1 cellular context compared by ENCODE assay signal in the genomic region with DNA sequence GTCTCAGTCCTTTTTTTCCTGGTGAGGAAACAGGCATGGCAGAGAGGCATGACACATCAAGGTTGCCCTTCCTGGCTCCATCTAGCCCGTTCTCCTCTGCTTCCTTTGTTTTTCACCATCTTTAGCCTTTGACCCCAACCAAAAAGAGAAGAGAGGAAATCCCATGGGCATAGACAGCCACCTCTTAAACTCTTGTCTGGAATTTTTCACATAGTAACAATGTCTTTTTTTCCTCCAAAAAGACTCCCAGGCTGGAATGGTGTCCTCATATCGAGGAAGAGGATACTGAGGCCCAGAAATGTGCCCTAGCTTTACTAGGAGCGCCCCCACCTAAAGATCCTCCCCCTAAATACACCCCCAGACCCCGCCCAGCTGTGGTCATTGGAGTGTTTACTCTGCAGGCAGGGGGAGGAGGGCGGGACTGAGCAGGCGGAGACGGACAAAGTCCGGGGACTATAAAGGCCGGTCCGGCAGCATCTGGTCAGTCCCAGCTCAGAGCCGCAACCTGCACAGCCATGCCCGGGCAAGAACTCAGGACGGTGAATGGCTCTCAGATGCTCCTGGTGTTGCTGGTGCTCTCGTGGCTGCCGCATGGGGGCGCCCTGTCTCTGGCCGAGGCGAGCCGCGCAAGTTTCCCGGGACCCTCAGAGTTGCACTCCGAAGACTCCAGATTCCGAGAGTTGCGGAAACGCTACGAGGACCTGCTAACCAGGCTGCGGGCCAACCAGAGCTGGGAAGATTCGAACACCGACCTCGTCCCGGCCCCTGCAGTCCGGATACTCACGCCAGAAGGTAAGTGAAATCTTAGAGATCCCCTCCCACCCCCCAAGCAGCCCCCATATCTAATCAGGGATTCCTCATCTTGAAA.
A peak's percentile ranks its signal among the peaks of the same experiment; 100 is the strongest.
TF ChIP-seq lines count a peak whose summit lies in the region.

A gene with protein sequence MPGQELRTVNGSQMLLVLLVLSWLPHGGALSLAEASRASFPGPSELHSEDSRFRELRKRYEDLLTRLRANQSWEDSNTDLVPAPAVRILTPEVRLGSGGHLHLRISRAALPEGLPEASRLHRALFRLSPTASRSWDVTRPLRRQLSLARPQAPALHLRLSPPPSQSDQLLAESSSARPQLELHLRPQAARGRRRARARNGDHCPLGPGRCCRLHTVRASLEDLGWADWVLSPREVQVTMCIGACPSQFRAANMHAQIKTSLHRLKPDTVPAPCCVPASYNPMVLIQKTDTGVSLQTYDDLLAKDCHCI (plus strand): TSS at position 484 of the 868 bp plus-strand sequence. CDS start 32 bp downstream, at position 516.

TF ChIP-seq in HepG2, 621 proteins besides CTCF, POLR2A, EP300 and RAD21 (continued from another document and continues in another):
- TF ChIP-seq, protein P1, sequence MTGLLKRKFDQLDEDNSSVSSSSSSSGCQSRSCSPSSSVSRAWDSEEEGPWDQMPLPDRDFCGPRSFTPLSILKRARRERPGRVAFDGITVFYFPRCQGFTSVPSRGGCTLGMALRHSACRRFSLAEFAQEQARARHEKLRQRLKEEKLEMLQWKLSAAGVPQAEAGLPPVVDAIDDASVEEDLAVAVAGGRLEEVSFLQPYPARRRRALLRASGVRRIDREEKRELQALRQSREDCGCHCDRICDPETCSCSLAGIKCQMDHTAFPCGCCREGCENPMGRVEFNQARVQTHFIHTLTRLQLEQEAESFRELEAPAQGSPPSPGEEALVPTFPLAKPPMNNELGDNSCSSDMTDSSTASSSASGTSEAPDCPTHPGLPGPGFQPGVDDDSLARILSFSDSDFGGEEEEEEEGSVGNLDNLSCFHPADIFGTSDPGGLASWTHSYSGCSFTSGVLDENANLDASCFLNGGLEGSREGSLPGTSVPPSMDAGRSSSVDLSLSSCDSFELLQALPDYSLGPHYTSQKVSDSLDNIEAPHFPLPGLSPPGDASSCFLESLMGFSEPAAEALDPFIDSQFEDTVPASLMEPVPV (CRISPR knock-in tag; IDR thresholded peaks at IDR 0.05): peak; percentile 73
- peak; percentile 85 for TF ChIP-seq NCOA2 (CRISPR knock-in tag; IDR thresholded peaks at IDR 0.05)
- TF ChIP-seq KDM4B (CRISPR knock-in tag; IDR thresholded peaks at IDR 0.05): peak; percentile 97
- no peak for TF ChIP-seq ZNF10 (CRISPR knock-in tag; IDR thresholded peaks at IDR 0.05; ENCODE audit: borderline replicate concordance, low read depth)
- peak; percentile 87 for TF ChIP-seq MAZ (IDR thresholded peaks at IDR 0.05; ENCODE audit: borderline replicate concordance, low read depth, low read length)
- TF ChIP-seq MAZ (CRISPR knock-in tag; IDR thresholded peaks at IDR 0.05; ENCODE audit: low read depth): peak; percentile 96
- TF ChIP-seq BORCS8-MEF2B (CRISPR knock-in tag; IDR thresholded peaks at IDR 0.05): peak; percentile 68
- TF ChIP-seq, protein P2, sequence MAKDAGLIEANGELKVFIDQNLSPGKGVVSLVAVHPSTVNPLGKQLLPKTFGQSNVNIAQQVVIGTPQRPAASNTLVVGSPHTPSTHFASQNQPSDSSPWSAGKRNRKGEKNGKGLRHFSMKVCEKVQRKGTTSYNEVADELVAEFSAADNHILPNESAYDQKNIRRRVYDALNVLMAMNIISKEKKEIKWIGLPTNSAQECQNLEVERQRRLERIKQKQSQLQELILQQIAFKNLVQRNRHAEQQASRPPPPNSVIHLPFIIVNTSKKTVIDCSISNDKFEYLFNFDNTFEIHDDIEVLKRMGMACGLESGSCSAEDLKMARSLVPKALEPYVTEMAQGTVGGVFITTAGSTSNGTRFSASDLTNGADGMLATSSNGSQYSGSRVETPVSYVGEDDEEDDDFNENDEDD (CRISPR knock-in tag; IDR thresholded peaks at IDR 0.05; ENCODE audit: borderline replicate concordance): peak; percentile 54
- peak; percentile 94 for TF ChIP-seq ZBTB7B (CRISPR knock-in tag; IDR thresholded peaks at IDR 0.05)
- TF ChIP-seq MXD1 (CRISPR knock-in tag; IDR thresholded peaks at IDR 0.05): no peak
- TF ChIP-seq KMT2A (CRISPR knock-in tag; IDR thresholded peaks at IDR 0.05): no peak
- peak; percentile 85 for TF ChIP-seq NR2C2 (CRISPR knock-in tag; IDR thresholded peaks at IDR 0.05; ENCODE audit: borderline replicate concordance)
- TF ChIP-seq ZNF792 (CRISPR knock-in tag; IDR thresholded peaks at IDR 0.05): peak; percentile 73
- no peak for TF ChIP-seq SNAPC5 (CRISPR knock-in tag; IDR thresholded peaks at IDR 0.05; ENCODE audit: borderline replicate concordance)
- 0 out of 2 replicates have a peak, but pooled peaks have one; percentile 28 for TF ChIP-seq HIC2 (CRISPR knock-in tag; IDR thresholded peaks at IDR 0.05; ENCODE audit: low read depth)
- TF ChIP-seq ZNF710 (CRISPR knock-in tag; IDR thresholded peaks at IDR 0.05; ENCODE audit: borderline replicate concordance): 0 out of 2 replicates have a peak, but pooled peaks have one; percentile 22
- peak; percentile 96 for TF ChIP-seq ZNF775 (CRISPR knock-in tag; IDR thresholded peaks at IDR 0.05; ENCODE audit: borderline replicate concordance)
- no peak; the same call in 1 of the 2 replicates for TF ChIP-seq SNAPC4 (CRISPR knock-in tag; IDR thresholded peaks at IDR 0.05)
- peak; percentile 70 for TF ChIP-seq NFIC (IDR thresholded peaks at IDR 0.05; ENCODE audit: low read length)
- TF ChIP-seq POLR2AphosphoS5 (IDR thresholded peaks at IDR 0.05; ENCODE audit: low read depth, low read length): peak; percentile 98
- peak; percentile 36 for TF ChIP-seq STAT5B (CRISPR knock-in tag; IDR thresholded peaks at IDR 0.05)
- TF ChIP-seq, protein P3, sequence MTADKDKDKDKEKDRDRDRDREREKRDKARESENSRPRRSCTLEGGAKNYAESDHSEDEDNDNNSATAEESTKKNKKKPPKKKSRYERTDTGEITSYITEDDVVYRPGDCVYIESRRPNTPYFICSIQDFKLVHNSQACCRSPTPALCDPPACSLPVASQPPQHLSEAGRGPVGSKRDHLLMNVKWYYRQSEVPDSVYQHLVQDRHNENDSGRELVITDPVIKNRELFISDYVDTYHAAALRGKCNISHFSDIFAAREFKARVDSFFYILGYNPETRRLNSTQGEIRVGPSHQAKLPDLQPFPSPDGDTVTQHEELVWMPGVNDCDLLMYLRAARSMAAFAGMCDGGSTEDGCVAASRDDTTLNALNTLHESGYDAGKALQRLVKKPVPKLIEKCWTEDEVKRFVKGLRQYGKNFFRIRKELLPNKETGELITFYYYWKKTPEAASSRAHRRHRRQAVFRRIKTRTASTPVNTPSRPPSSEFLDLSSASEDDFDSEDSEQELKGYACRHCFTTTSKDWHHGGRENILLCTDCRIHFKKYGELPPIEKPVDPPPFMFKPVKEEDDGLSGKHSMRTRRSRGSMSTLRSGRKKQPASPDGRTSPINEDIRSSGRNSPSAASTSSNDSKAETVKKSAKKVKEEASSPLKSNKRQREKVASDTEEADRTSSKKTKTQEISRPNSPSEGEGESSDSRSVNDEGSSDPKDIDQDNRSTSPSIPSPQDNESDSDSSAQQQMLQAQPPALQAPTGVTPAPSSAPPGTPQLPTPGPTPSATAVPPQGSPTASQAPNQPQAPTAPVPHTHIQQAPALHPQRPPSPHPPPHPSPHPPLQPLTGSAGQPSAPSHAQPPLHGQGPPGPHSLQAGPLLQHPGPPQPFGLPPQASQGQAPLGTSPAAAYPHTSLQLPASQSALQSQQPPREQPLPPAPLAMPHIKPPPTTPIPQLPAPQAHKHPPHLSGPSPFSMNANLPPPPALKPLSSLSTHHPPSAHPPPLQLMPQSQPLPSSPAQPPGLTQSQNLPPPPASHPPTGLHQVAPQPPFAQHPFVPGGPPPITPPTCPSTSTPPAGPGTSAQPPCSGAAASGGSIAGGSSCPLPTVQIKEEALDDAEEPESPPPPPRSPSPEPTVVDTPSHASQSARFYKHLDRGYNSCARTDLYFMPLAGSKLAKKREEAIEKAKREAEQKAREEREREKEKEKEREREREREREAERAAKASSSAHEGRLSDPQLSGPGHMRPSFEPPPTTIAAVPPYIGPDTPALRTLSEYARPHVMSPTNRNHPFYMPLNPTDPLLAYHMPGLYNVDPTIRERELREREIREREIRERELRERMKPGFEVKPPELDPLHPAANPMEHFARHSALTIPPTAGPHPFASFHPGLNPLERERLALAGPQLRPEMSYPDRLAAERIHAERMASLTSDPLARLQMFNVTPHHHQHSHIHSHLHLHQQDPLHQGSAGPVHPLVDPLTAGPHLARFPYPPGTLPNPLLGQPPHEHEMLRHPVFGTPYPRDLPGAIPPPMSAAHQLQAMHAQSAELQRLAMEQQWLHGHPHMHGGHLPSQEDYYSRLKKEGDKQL (CRISPR knock-in tag; IDR thresholded peaks at IDR 0.05; ENCODE audit: low read depth): peak; percentile 72
- TF ChIP-seq, protein P4, sequence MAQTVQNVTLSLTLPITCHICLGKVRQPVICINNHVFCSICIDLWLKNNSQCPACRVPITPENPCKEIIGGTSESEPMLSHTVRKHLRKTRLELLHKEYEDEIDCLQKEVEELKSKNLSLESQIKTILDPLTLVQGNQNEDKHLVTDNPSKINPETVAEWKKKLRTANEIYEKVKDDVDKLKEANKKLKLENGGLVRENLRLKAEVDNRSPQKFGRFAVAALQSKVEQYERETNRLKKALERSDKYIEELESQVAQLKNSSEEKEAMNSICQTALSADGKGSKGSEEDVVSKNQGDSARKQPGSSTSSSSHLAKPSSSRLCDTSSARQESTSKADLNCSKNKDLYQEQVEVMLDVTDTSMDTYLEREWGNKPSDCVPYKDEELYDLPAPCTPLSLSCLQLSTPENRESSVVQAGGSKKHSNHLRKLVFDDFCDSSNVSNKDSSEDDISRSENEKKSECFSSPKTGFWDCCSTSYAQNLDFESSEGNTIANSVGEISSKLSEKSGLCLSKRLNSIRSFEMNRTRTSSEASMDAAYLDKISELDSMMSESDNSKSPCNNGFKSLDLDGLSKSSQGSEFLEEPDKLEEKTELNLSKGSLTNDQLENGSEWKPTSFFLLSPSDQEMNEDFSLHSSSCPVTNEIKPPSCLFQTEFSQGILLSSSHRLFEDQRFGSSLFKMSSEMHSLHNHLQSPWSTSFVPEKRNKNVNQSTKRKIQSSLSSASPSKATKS (CRISPR knock-in tag; IDR thresholded peaks at IDR 0.05): peak; percentile 17; the same call in 1 of the 2 replicates
